ENCODE assay signal across 9 cellular contexts in the genomic region with DNA sequence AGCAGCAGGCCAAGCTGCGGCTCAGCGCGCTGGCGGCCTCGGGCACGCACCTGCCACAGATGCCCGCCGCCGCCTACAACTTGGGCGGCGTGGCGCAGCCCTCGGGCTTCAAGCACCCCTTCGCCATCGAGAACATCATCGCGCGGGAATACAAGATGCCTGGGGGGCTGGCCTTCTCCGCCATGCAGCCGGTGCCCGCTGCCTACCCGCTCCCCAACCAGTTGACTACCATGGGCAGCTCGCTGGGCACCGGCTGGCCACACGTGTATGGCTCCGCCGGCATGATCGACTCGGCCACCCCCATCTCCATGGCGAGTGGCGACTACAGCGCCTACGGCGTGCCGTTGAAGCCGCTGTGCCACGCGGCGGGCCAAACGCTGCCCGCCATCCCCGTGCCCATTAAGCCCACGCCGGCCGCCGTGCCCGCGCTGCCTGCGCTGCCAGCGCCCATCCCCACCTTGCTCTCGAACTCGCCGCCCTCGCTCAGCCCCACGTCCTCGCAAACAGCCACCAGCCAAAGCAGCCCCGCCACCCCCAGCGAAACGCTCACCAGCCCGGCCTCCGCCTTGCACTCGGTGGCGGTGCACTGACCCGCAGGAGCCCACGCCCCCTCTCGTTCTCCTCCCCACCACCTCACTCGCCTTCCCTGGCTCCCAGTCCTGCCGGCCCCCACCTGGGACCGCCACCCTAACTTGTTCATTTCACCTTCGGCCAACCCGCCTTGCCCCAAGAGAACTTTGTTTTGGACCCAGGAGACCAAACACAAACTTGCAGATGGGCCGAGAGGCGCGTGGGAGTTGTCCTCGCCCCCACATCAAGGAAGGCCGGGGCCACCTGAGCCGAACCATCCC. TPM values are rescaled to one million over a fixed set of nuclear protein-coding genes. Genes with fewer than 3 reads are reported as not detected.
DNase-seq lines count a peak whose midpoint lies in the region; ATAC-seq, FAIRE-seq and TF ChIP-seq lines count a peak whose summit lies in the region.
"Had no signal": no experiment of that assay in that cellular context is flagged by ENCODE, and none has a peak within 500 bp of the region (broad histone marks: within the 10 kb centered on the region; RNA-seq: fewer than 3 reads in every experiment).

No MANE protein-coding gene starts in this region.

- CTCF ChIA-PET in AG04450 (lab: Charles Lee): no interaction called here

- H3K4me3 ChIP-seq in AG04450 (ENCODE audit: low read depth, low read length) (peak overlapping the region; percentile 56), HFF-Myc (replicated peaks; ENCODE audit: low read depth, low read length) (peak overlapping the region; percentile 34), lower leg skin (ENCODE audit: low read depth, poor library complexity, severe bottlenecking) (peak overlapping the region; percentile 32)

- 2 to 4% methylated on average over 38 to 69 of the region's 77 CpGs for WGBS in lower leg skin, 2 donors

- ATAC-seq in sciatic nerve: no peak

- POLR2A ChIA-PET in AG04450 (lab: Yijun Ruan, JAX): interaction anchor here (0.8 kb wide), 1 partner anchor 348 kb away, joined by 3 read pairs; a partner anchor contains a TSS

- H3K4me3 Mint-ChIP-seq in activated naive CD8-positive, alpha-beta T cell: peak overlapping the region; percentile 90

- FAIRE-seq in frontal cortex (lab: Jason Lieb, UNC): no peak
- FAIRE-seq: endometrium had no signal

- DNase-seq in AG04450 (ENCODE audit: low read depth, low spot score): no peak
- no peak for DNase-seq in HFF-Myc (ENCODE audit: extremely low read depth, low read depth)
- no peak for DNase-seq in lower leg skin (ENCODE audit: low spot score in 2 of 2)
- DNase-seq in sciatic nerve (ENCODE audit: low spot score): no peak
- DNase-seq in NK-92 (lab: John Stamatoyannopoulos, UW; ENCODE audit: unreplicated experiment): no peak
- no peak for DNase-seq in frontal cortex (ENCODE audit: low spot score in 2 of 2)
- no peak for DNase-seq in AG20443 (ENCODE audit: low spot score)

- TF ChIP-seq CTCF in AG04450 (IDR thresholded peaks at IDR 0.05; ENCODE audit: low read depth, low read length) (no peak), HFF-Myc (IDR thresholded peaks at IDR 0.05; ENCODE audit: low read depth, low read length, missing control alignments) (no peak), lower leg skin (IDR thresholded peaks at IDR 0.05) (no peak)

- H3K36me3 Mint-ChIP-seq in activated naive CD8-positive, alpha-beta T cell: peaks cover 2% of the 10 kb centered on the region

- H3K9me3 Mint-ChIP-seq in activated naive CD8-positive, alpha-beta T cell (ENCODE audit: low read depth): peaks cover 3% of the 10 kb centered on the region

- TF ChIP-seq POLR2A in lower leg skin (IDR thresholded peaks at IDR 0.05): no peak

- H3K27me3 ChIP-seq in AG04450 (ENCODE audit: control insufficient read depth, insufficient read depth, low read length): peaks cover 86% of the 10 kb centered on the region

- H3K27me3 Mint-ChIP-seq in activated naive CD8-positive, alpha-beta T cell: peaks cover 65% of the 10 kb centered on the region

- peaks cover 4% of the 10 kb centered on the region; the same call in 1 of the 2 replicates for H3K9me3 ChIP-seq in AG04450 (ENCODE audit: control insufficient read depth, insufficient read depth, low read length)

- intact Hi-C loops in lower leg skin (cut with DNase I; ENCODE audit: low total_unique reads) (no loop called here), sciatic nerve (cut with DNase I) (no loop called here)

- H3K4me1 Mint-ChIP-seq in activated naive CD8-positive, alpha-beta T cell (ENCODE audit: low read depth): peaks cover 40% of the 10 kb centered on the region

- no peak overlapping the region for H3K27ac ChIP-seq in AG04450 (ENCODE audit: low read depth, low read length)

- H3K27ac Mint-ChIP-seq in activated naive CD8-positive, alpha-beta T cell: peak overlapping the region; percentile 54

RNA-seq across cellular contexts. Expression of a gene that starts 1.5 kb away (rescaled TPM):
- not detected in 2 replicates for polyA plus RNA-seq in AG04450 (2011; rRNA removed)
- polyA minus RNA-seq in AG04450 (2011; rRNA and poly(A)+ RNA removed): not detected in 2 replicates
- total RNA-seq in lower leg skin: not detected
- total RNA-seq in sciatic nerve: not detected
- not detected for total RNA-seq in frontal cortex
